ENCODE assay signal across 10 cellular contexts in genomic region chr11:95108671-95109551, GRCh38. TPM values are rescaled to one million over a fixed set of nuclear protein-coding genes. Genes with fewer than 3 reads are reported as not detected.
A peak's percentile ranks its signal among the peaks of the same experiment; 100 is the strongest.
DNase-seq lines count a peak whose midpoint lies in the region; ATAC-seq, FAIRE-seq and TF ChIP-seq lines count a peak whose summit lies in the region.
"Had no signal": no experiment of that assay in that cellular context is flagged by ENCODE, and none has a peak within 500 bp of the region (broad histone marks: within the 10 kb centered on the region; RNA-seq: fewer than 3 reads in every experiment).

No MANE protein-coding gene starts in this region.

- peaks cover 16 to 38% of the 10 kb centered on the region in 2 donors for H3K4me1 Mint-ChIP-seq in natural killer cell

- H3K27me3 ChIP-seq in A673 (replicated peaks; ENCODE audit: insufficient read depth, low read depth, low read length, poor library complexity) = no peaks in the 10 kb centered on the region
- H3K27me3 ChIP-seq in endothelial cell of umbilical vein (ENCODE audit: control insufficient read depth in 2 of 2, insufficient read depth in 2 of 2, low read length in 2 of 2) = no peaks in the 10 kb centered on the region

- DNase-seq in A673 (ENCODE audit: low spot score) (peak; percentile 89), OCI-M1 (lab: John Stamatoyannopoulos, UW) (peak; percentile 60), endothelial cell of umbilical vein (ENCODE audit: low read depth, low spot score) (peak; percentile 69), mucosa of descending colon (no peak), natural killer cell (no peak), NOMO-1 (lab: John Stamatoyannopoulos, UW; ENCODE audit: unreplicated experiment in 2 of 2) (no peak)
- DNase-seq: NCI-H1436 had no signal

- TF ChIP-seq POLR2A in endothelial cell of umbilical vein (IDR thresholded peaks at IDR 0.05; ENCODE audit: low read depth, low read length) = no peak

- POLR2A ChIA-PET in A673 (lab: Charles Lee; ENCODE audit: low non-redundant PET) (no interaction called here), endothelial cell of umbilical vein (lab: Charles Lee) (interaction anchor here (0.6 to 1.6 kb wide), 5 partner anchors 18 to 41 kb away, joined by 3 to 7 read pairs (median 3); partner anchors contain the start of gene ENDOD1)

- CTCF ChIA-PET in A673 (lab: Charles Lee) = interaction anchor here (1.1 kb wide), 1 partner anchor 35 kb away, joined by 4 read pairs; no protein-coding TSS in a partner anchor
- CTCF ChIA-PET in endothelial cell of umbilical vein (lab: Charles Lee) = interaction anchor here (0.8 to 4.5 kb wide), 19 partner anchors 9 to 1325 kb away, joined by 3 to 51 read pairs (median 5); partner anchors contain the start of genes ENDOD1, MED17 and SRSF8

- H3K36me3 Mint-ChIP-seq in natural killer cell = no peaks in the 10 kb centered on the region

- H3K27ac ChIP-seq in A673 (ENCODE audit: low read depth, low read length, poor library complexity, severe bottlenecking) (peak overlapping the region; percentile 15), endothelial cell of umbilical vein (ENCODE audit: insufficient read depth, low read depth, low read length) (peak overlapping the region; percentile 76)

- peak; percentile 74 for FAIRE-seq in endothelial cell of umbilical vein (lab: Jason Lieb, UNC)

- H3K9me1 ChIP-seq in endothelial cell of umbilical vein (replicated peaks; ENCODE audit: control insufficient read depth, extremely low read depth, insufficient read depth, low read length) = no peaks in the 10 kb centered on the region

- no peaks in the 10 kb centered on the region for H3K27me3 Mint-ChIP-seq in natural killer cell (ENCODE audit: low read depth in 2 of 2)

- H3K4me3 ChIP-seq in A673 (ENCODE audit: low read depth, low read length, poor library complexity, severe bottlenecking) = no peak overlapping the region
- peak overlapping the region in 1 of 3 experiments; percentile 5 for H3K4me3 ChIP-seq in endothelial cell of umbilical vein (replicated peaks in 1 of 3; ENCODE audit: insufficient read depth in 1 of 3, low read depth in 1 of 3, low read length in 3 of 3)
- no peak overlapping the region for H3K4me3 ChIP-seq in mucosa of descending colon

- H3K27ac Mint-ChIP-seq in natural killer cell = no peak overlapping the region

- H3K36me3 ChIP-seq in A673 (ENCODE audit: insufficient read depth, low read length, poor library complexity, severe bottlenecking) (no peaks in the 10 kb centered on the region), endothelial cell of umbilical vein (ENCODE audit: control insufficient read depth in 2 of 2, extremely low read depth in 1 of 2, insufficient read depth in 2 of 2, low read length in 2 of 2) (no peaks in the 10 kb centered on the region), mucosa of descending colon (ENCODE audit: low read depth) (no peaks in the 10 kb centered on the region)

- H3K4me2 ChIP-seq in endothelial cell of umbilical vein (ENCODE audit: insufficient read depth, low read length) = peak overlapping the region; percentile 66

- no TSS peak for BruUV-seq in A673 (replicated peaks; lab: Mats Ljungman, UMichigan)
- BruUV-seq in endothelial cell of umbilical vein (replicated peaks; lab: Mats Ljungman, UMichigan) = TSS peak; percentile 60

- H3K9ac ChIP-seq in endothelial cell of umbilical vein (replicated peaks; ENCODE audit: extremely low read depth, insufficient read depth, low read length) = peak overlapping the region; percentile 14

- H3K4me3 Mint-ChIP-seq in natural killer cell = no peak overlapping the region

- no peak overlapping the region for H2AFZ ChIP-seq in endothelial cell of umbilical vein (ENCODE audit: low read depth, low read length)

- ATAC-seq in mucosa of descending colon = peak; percentile 7
- ATAC-seq in GM21390 (IDR thresholded peaks at IDR 0.05; ENCODE audit: unreplicated experiment) = no peak
- no peak for ATAC-seq in GM21786 (IDR thresholded peaks at IDR 0.05; ENCODE audit: unreplicated experiment)
- no peak for ATAC-seq in natural killer cell

- intact Hi-C loops in A673 (cut with micrococcal nuclease; ENCODE audit: unreplicated experiment) = no loop called here
- intact Hi-C loops in endothelial cell of umbilical vein (cut with micrococcal nuclease) = loop anchor here (1.0 to 2.0 kb wide), 5 partner anchors 20 to 122 kb away; partner anchors contain the start of genes ENDOD1 and SESN3
- intact Hi-C loops in mucosa of descending colon (cut with DNase I, micrococcal nuclease) = no loop called here
- intact Hi-C loops in natural killer cell (cut with micrococcal nuclease) = no loop called here

- H4K20me1 ChIP-seq in endothelial cell of umbilical vein (replicated peaks; ENCODE audit: control insufficient read depth, extremely low read depth, insufficient read depth, low read length) = no peaks in the 10 kb centered on the region

- H3K4me1 ChIP-seq in A673 (ENCODE audit: insufficient read depth, low read length, poor library complexity, severe bottlenecking) (peaks cover 28% of the 10 kb centered on the region), endothelial cell of umbilical vein (ENCODE audit: control insufficient read depth, extremely low read depth, insufficient read depth, low read length) (peaks cover 28% of the 10 kb centered on the region), mucosa of descending colon (ENCODE audit: low read depth) (peaks cover 4% of the 10 kb centered on the region)

- H3K9me3 ChIP-seq in A673 (ENCODE audit: low read depth, low read length, poor library complexity, severe bottlenecking) = no peaks in the 10 kb centered on the region
- H3K9me3 ChIP-seq in endothelial cell of umbilical vein (replicated peaks; ENCODE audit: control insufficient read depth, insufficient read depth, low read length) = no peaks in the 10 kb centered on the region
- no peaks in the 10 kb centered on the region for H3K9me3 ChIP-seq in mucosa of descending colon

- dilution Hi-C loops in endothelial cell of umbilical vein (cut with MboI; ENCODE audit: extremely low pct_ligation_motif_present, low sequenced_read_pairs) = no loop called here

- no peak for TF ChIP-seq CTCF in A673 (conservative IDR thresholded peaks at IDR 0.05; ENCODE audit: low read depth, low read length)
- TF ChIP-seq CTCF in endothelial cell of umbilical vein (IDR thresholded peaks at IDR 0.05; ENCODE audit: extremely low read depth in 1 of 2, insufficient read depth in 1 of 2, low read depth in 1 of 2, low read length in 2 of 2) = no peak
- no peak for TF ChIP-seq CTCF in mucosa of descending colon (IDR thresholded peaks at IDR 0.05)
- TF ChIP-seq CTCF in natural killer cell (IDR thresholded peaks at IDR 0.05) = no peak

- no peaks in the 10 kb centered on the region for H3K79me2 ChIP-seq in endothelial cell of umbilical vein (ENCODE audit: control insufficient read depth, insufficient read depth, low read length)

- H3K9me3 Mint-ChIP-seq in natural killer cell = no peaks in the 10 kb centered on the region

TF ChIP-seq in endothelial cell of umbilical vein, 7 proteins besides CTCF, POLR2A, EP300 and RAD21:
- TF ChIP-seq FOS (IDR thresholded peaks at IDR 0.05; ENCODE audit: borderline replicate concordance, insufficient read depth, low read length) = peak; percentile 70
- no peak for TF ChIP-seq MYC (IDR thresholded peaks at IDR 0.05; ENCODE audit: low read depth, low read length)
- TF ChIP-seq GATA2 (IDR thresholded peaks at IDR 0.05; ENCODE audit: insufficient read depth, insufficient read length, low read depth, low read length) = peak; percentile 87
- TF ChIP-seq POLR2AphosphoS5 (IDR thresholded peaks at IDR 0.05; ENCODE audit: insufficient read depth, low read depth, low read length) = peak; percentile 39
- TF ChIP-seq JUN (IDR thresholded peaks at IDR 0.05; ENCODE audit: borderline replicate concordance, insufficient read depth, insufficient read length, low read depth) = peak; percentile 53
TF ChIP-seq in endothelial cell of umbilical vein: peak in this region for 4.

RNA-seq across cellular contexts. Expression of gene ENDOD1, which starts 19.3 kb away (rescaled TPM):
- total RNA-seq in A673 (2021) (6.1 and 7.3 TPM in 2 replicates), endothelial cell of umbilical vein (17.1 and 20.5 TPM in 2 replicates), mucosa of descending colon (10 to 100 TPM; 48.2 to 97.5 (median 70.9) TPM), natural killer cell (10 to 100 TPM; 10.1 to 15.5 (median 14.0) TPM)
- 10.2 and 10.5 TPM in 2 replicates for polyA plus RNA-seq in endothelial cell of umbilical vein
- polyA plus RNA-seq in endothelial cell of umbilical vein (2011; cell fraction: cytosol; rRNA removed) = 9.6 and 10.0 TPM in 2 replicates
- polyA plus RNA-seq in endothelial cell of umbilical vein (2011; cell fraction: nucleus; rRNA removed) = 4.3 and 5.7 TPM in 2 replicates
- polyA plus RNA-seq in endothelial cell of umbilical vein (2012) = 10.9 and 19.9 TPM in 2 replicates
- 23.2 and 25.4 TPM in 2 replicates for polyA minus RNA-seq in endothelial cell of umbilical vein
- polyA minus RNA-seq in endothelial cell of umbilical vein (2011; cell fraction: cytosol; rRNA and poly(A)+ RNA removed) = 1.4 TPM
- 5.6 and 7.8 TPM in 2 replicates for polyA minus RNA-seq in endothelial cell of umbilical vein (2011; cell fraction: nucleus; rRNA and poly(A)+ RNA removed)

RNA-seq across cellular contexts. Expression of gene SRSF8, which starts 42.2 kb away (rescaled TPM):
- total RNA-seq in A673 (2021) (22.5 and 25.0 TPM in 2 replicates), endothelial cell of umbilical vein (29.2 and 31.3 TPM in 2 replicates), mucosa of descending colon (10 to 100 TPM; 41.3 to 42.5 (median 41.4) TPM), natural killer cell (10 to 100 TPM; 40.0 to 51.8 (median 43.0) TPM)
- 19.5 and 21.9 TPM in 2 replicates for polyA plus RNA-seq in endothelial cell of umbilical vein
- 19.8 and 25.2 TPM in 2 replicates for polyA plus RNA-seq in endothelial cell of umbilical vein (2011; cell fraction: cytosol; rRNA removed)
- polyA plus RNA-seq in endothelial cell of umbilical vein (2011; cell fraction: nucleus; rRNA removed) = 12.4 and 14.1 TPM in 2 replicates
- polyA plus RNA-seq in endothelial cell of umbilical vein (2012) = 25.8 and 39.4 TPM in 2 replicates
- polyA minus RNA-seq in endothelial cell of umbilical vein = 14.6 and 21.8 TPM in 2 replicates
- polyA minus RNA-seq in endothelial cell of umbilical vein (2011; cell fraction: cytosol; rRNA and poly(A)+ RNA removed) = 11.1 TPM
- polyA minus RNA-seq in endothelial cell of umbilical vein (2011; cell fraction: nucleus; rRNA and poly(A)+ RNA removed) = 7.4 and 9.9 TPM in 2 replicates

RNA-seq across cellular contexts. Expression of gene KDM4F, which starts 59.7 kb away (rescaled TPM):
- total RNA-seq in A673 (2021) = not detected in 2 replicates
- not detected in 2 replicates for total RNA-seq in endothelial cell of umbilical vein
- polyA plus RNA-seq in endothelial cell of umbilical vein = not detected in 2 replicates
- polyA plus RNA-seq in endothelial cell of umbilical vein (2011; cell fraction: cytosol; rRNA removed) = not detected in 2 replicates
- not detected in 2 replicates for polyA plus RNA-seq in endothelial cell of umbilical vein (2011; cell fraction: nucleus; rRNA removed)
- not detected in 2 replicates for polyA plus RNA-seq in endothelial cell of umbilical vein (2012)
- polyA minus RNA-seq in endothelial cell of umbilical vein = not detected in 2 replicates
- not detected for polyA minus RNA-seq in endothelial cell of umbilical vein (2011; cell fraction: cytosol; rRNA and poly(A)+ RNA removed)
- not detected in 2 replicates for polyA minus RNA-seq in endothelial cell of umbilical vein (2011; cell fraction: nucleus; rRNA and poly(A)+ RNA removed)
- total RNA-seq in mucosa of descending colon = not detected
- not detected for total RNA-seq in natural killer cell
- total RNA-seq: aorta had no signal
- polyA plus RNA-seq: aorta had no signal

Comparison
In these comparisons a context has a peak if more than half of its experiments do, and no peak if none do; other contexts are left out.
1. DNase-seq: peak in A673 (single experiment), OCI-M1 (single experiment) and endothelial cell of umbilical vein (single experiment); none in mucosa of descending colon (0 of 3), natural killer cell (single experiment) and NOMO-1 (0 of 2).